In genomic region chr5:145858929-145859328, GRCh38 we compare ENCODE assay signal across 12 cellular contexts. TPM values are rescaled to one million over a fixed set of nuclear protein-coding genes. Genes with fewer than 3 reads are reported as not detected.
"Had no signal": no experiment of that assay in that cellular context is flagged by ENCODE, and none has a peak within 500 bp of the region (broad histone marks: within the 10 kb centered on the region; RNA-seq: fewer than 3 reads in every experiment).

No MANE protein-coding gene starts in this region.

- H3K4me3 ChIP-seq: left lung, testis had no signal

- ATAC-seq: effector memory CD8-positive, alpha-beta T cell; left lung; natural killer cell; stimulated activated naive CD8-positive, alpha-beta T cell treated with anti-CD3 and anti-CD28 coated beads, Interleukin-15, amount 100 ng/mL, for 72 hours had no signal

- DNase-seq: activated CD4-positive, alpha-beta T cell treated with anti-CD3 and anti-CD28 coated beads for 4 hours; activated naive CD4-positive, alpha-beta T cell treated with Interleukin-2 at 50 U/mL for 16 hours; effector memory CD8-positive, alpha-beta T cell; glutamatergic neuron; left lung; natural killer cell; occipital lobe; stimulated activated CD4-positive, alpha-beta T cell treated with anti-CD3 and anti-CD28 coated beads, Interleukin-4, amount 100 ng/mL, for 1 hour; stimulated activated naive CD8-positive, alpha-beta T cell treated with anti-CD3 and anti-CD28 coated beads, Interleukin-15, amount 100 ng/mL, for 72 hours; SW 1271 had no signal

RNA-seq across cellular contexts. Expression of gene GRXCR2, which starts 13.9 kb away (rescaled TPM):
- total RNA-seq: left lung, mucosa of gallbladder, natural killer cell, occipital lobe had no signal
